ENCODE assay signal across 12 cellular contexts in the genomic region with DNA sequence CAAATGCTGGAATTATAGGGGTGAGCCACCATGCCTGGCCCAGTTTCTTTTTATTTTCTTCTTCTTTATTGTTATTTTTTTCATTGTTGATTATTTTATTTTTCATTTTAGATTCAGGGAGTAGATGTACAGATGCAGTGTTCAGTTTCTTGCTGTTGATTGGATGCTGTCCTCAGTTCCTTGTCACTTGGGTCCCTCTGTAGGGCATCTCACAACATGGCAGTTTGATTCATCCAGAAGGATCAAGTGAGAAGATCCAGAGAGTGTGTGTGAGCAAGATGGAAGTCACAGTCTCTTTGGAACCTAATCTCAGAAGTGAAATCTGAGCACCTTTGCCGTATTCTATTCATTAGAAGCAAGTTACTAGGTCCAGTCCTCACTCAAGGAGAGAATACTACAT. TPM values are rescaled to one million over a fixed set of nuclear protein-coding genes. Genes with fewer than 3 reads are reported as not detected.
DNase-seq lines count a peak whose midpoint lies in the region; TF ChIP-seq lines count a peak whose summit lies in the region.
"Had no signal": no experiment of that assay in that cellular context is flagged by ENCODE, and none has a peak within 500 bp of the region (broad histone marks: within the 10 kb centered on the region; RNA-seq: fewer than 3 reads in every experiment).

No MANE protein-coding gene starts in this region.

- H3K4me1 Mint-ChIP-seq in MCF 10A (ENCODE audit: insufficient read depth, unreplicated experiment), result no peaks in the 10 kb centered on the region
- H3K4me1 Mint-ChIP-seq: B cell had no signal

- no peak overlapping the region for H3K9ac ChIP-seq in mammary epithelial cell (ENCODE audit: insufficient read depth, low read length)

- BruUV-seq in MCF 10A (replicated peaks; lab: Mats Ljungman, UMichigan) (no TSS peak), mammary epithelial cell (replicated peaks; lab: Mats Ljungman, UMichigan) (no TSS peak), OCI-LY7 (replicated peaks; lab: Mats Ljungman, UMichigan) (no TSS peak)

- H3K4me2 ChIP-seq in mammary epithelial cell (ENCODE audit: insufficient read depth, low read depth, low read length) (no peak overlapping the region), OCI-LY7 (ENCODE audit: low read length) (no peak overlapping the region)

- no peak for TF ChIP-seq CTCF in MCF 10A (IDR thresholded peaks at IDR 0.05; ENCODE audit: unreplicated experiment)
- TF ChIP-seq CTCF in mammary epithelial cell (conservative IDR thresholded peaks at IDR 0.05 in 1 of 2, IDR thresholded peaks at IDR 0.05 in 1 of 2; ENCODE audit: extremely low read depth in 1 of 2, insufficient read depth in 1 of 2, low read depth in 1 of 2, low read length in 2 of 2), result no peak
- 0 out of 2 replicates have a peak, but pooled peaks have one; percentile 20 for TF ChIP-seq CTCF in OCI-LY7 (conservative IDR thresholded peaks at IDR 0.05; ENCODE audit: low read length)

- H3K36me3 ChIP-seq in mammary epithelial cell (ENCODE audit: insufficient read depth, low read length) (no peaks in the 10 kb centered on the region), OCI-LY7 (ENCODE audit: insufficient read depth, low read length) (no peaks in the 10 kb centered on the region)

- intact Hi-C loops in MCF 10A (cut with micrococcal nuclease) (no loop called here), mammary epithelial cell (cut with micrococcal nuclease) (loop anchor here (1.0 kb wide), 1 partner anchor 232 kb away; no protein-coding TSS in a partner anchor), OCI-LY7 (cut with micrococcal nuclease; ENCODE audit: unreplicated experiment) (no loop called here)

- H3K9me3 ChIP-seq in mammary epithelial cell (replicated peaks; ENCODE audit: insufficient read depth, low read length) (peaks cover 6% of the 10 kb centered on the region), OCI-LY7 (ENCODE audit: low read length) (no peaks in the 10 kb centered on the region)

- H2AFZ ChIP-seq in mammary epithelial cell (ENCODE audit: low read depth, low read length) (no peak overlapping the region), OCI-LY7 (ENCODE audit: low read length) (no peak overlapping the region)

- no peaks in the 10 kb centered on the region for H3K36me3 Mint-ChIP-seq in MCF 10A (ENCODE audit: insufficient read depth, unreplicated experiment)

- no peaks in the 10 kb centered on the region for H3K9me2 ChIP-seq in OCI-LY7 (ENCODE audit: insufficient read depth, low read length)

- dilution Hi-C loops in mammary epithelial cell (cut with HindIII; ENCODE audit: low sequenced_read_pairs), result no loop called here

- in situ Hi-C loops in mammary epithelial cell (cut with MboI; ENCODE audit: low sequenced_read_pairs in 2 of 2), result no loop called here

- no peak overlapping the region for H3K4me3 Mint-ChIP-seq in MCF 10A (ENCODE audit: unreplicated experiment)
- H3K4me3 Mint-ChIP-seq: activated naive CD4-positive, alpha-beta T cell treated with anti-CD3 and anti-CD28 coated beads for 36 hours; B cell had no signal

- no peaks in the 10 kb centered on the region for H3K4me1 ChIP-seq in mammary epithelial cell (ENCODE audit: insufficient read depth, low read length)
- no peaks in the 10 kb centered on the region for H3K4me1 ChIP-seq in OCI-LY7 (ENCODE audit: insufficient read depth, low read length, poor library complexity, severe bottlenecking)

- no peak overlapping the region for H3K27ac Mint-ChIP-seq in MCF 10A (ENCODE audit: low read depth, unreplicated experiment)
- H3K27ac Mint-ChIP-seq: activated naive CD4-positive, alpha-beta T cell treated with anti-CD3 and anti-CD28 coated beads for 36 hours; B cell had no signal

- H3K4me3 ChIP-seq in mammary epithelial cell (replicated peaks in 1 of 3; ENCODE audit: insufficient read depth in 1 of 3, low read depth in 2 of 3, low read length in 3 of 3), result no peak overlapping the region
- H3K4me3 ChIP-seq in OCI-LY7 (ENCODE audit: low read depth, low read length, poor library complexity, severe bottlenecking), result no peak overlapping the region

- H3K27me3 Mint-ChIP-seq in MCF 10A (ENCODE audit: insufficient read depth, unreplicated experiment), result no peaks in the 10 kb centered on the region
- H3K27me3 Mint-ChIP-seq: B cell had no signal

- POLR2A ChIA-PET in MCF 10A (lab: Yijun Ruan, JAX) (no interaction called here), OCI-LY7 (lab: Charles Lee) (interaction anchor here (0.7 kb wide), 1 partner anchor 579 kb away, joined by 6 read pairs; no protein-coding TSS in a partner anchor)

- peaks cover 3% of the 10 kb centered on the region for H3K9me3 Mint-ChIP-seq in MCF 10A (ENCODE audit: unreplicated experiment)
- H3K9me3 Mint-ChIP-seq: activated naive CD4-positive, alpha-beta T cell treated with anti-CD3 and anti-CD28 coated beads for 36 hours had no signal

- no peaks in the 10 kb centered on the region for H3K79me2 ChIP-seq in mammary epithelial cell (ENCODE audit: insufficient read depth, low read length)
- H3K79me2 ChIP-seq in OCI-LY7 (ENCODE audit: insufficient read depth, low read depth, low read length), result no peaks in the 10 kb centered on the region

- peak; percentile 22 for DNase-seq in MCF 10A (ENCODE audit: unreplicated experiment)
- no peak for DNase-seq in mammary epithelial cell
- DNase-seq in OCI-LY7 (ENCODE audit: low spot score), result no peak
- peak; percentile 15 for DNase-seq in fibroblast of gingiva (ENCODE audit: low read depth)
- DNase-seq in superior temporal gyrus (ENCODE audit: extremely low spot score), result peak; percentile 17
- no peak for DNase-seq in effector CD4-positive, alpha-beta T cell
- DNase-seq in SW 1271 (lab: John Stamatoyannopoulos, UW), result no peak
- no peak for DNase-seq in A172 (ENCODE audit: low spot score)
- DNase-seq: activated naive CD4-positive, alpha-beta T cell treated with anti-CD3 and anti-CD28 coated beads for 36 hours; kidney glomerular epithelial cell; NCI-H2029 treated with DMSO at 0.1 percent for 48 hours had no signal

- WGBS in mammary epithelial cell (ENCODE audit: low coverage, missing lambda C conversion rate), result 75% methylated on average over 1 of the region's 1 CpG

- H3K27ac ChIP-seq in mammary epithelial cell (ENCODE audit: insufficient read depth, low read depth, low read length) (no peak overlapping the region), OCI-LY7 (ENCODE audit: low read depth, low read length, poor library complexity, severe bottlenecking) (no peak overlapping the region)

- H4K20me1 ChIP-seq in mammary epithelial cell (ENCODE audit: insufficient read depth, low read length) (no peaks in the 10 kb centered on the region), OCI-LY7 (ENCODE audit: insufficient read depth, low read length) (no peaks in the 10 kb centered on the region)

- no peaks in the 10 kb centered on the region for H3K27me3 ChIP-seq in mammary epithelial cell (ENCODE audit: insufficient read depth, low read length)

- CTCF ChIA-PET in MCF 10A (lab: Yijun Ruan, JAX) (no interaction called here), mammary epithelial cell (lab: Charles Lee; ENCODE audit: low non-redundant PET) (no interaction called here), OCI-LY7 (lab: Charles Lee; ENCODE audit: unreplicated experiment) (no interaction called here)

RNA-seq across cellular contexts. Expression of gene HMGB3, which starts 20.9 kb away (rescaled TPM):
- total RNA-seq in MCF 10A (2022) (65.8 and 75.3 TPM in 2 replicates), mammary epithelial cell (100 to 1,000 TPM in 1 of 2 donors, 10 to 100 TPM in 1; 58.5 to 114 TPM), OCI-LY7 (2022) (94.3 and 111 TPM in 2 replicates)
- polyA plus RNA-seq in mammary epithelial cell, result 33.0 TPM
- polyA minus RNA-seq in mammary epithelial cell, result 33.2 TPM
- total RNA-seq in OCI-LY7 (2014; rRNA removed; shearing (Covaris generic)), result 28.3 and 53.6 TPM in 2 replicates
- 169 and 198 TPM in 2 replicates for total RNA-seq in A172 (2014; rRNA removed; shearing (Covaris generic))

Comparison
In these comparisons a context has a peak if more than half of its experiments do, and no peak if none do; other contexts are left out.
1. DNase-seq: peak in MCF 10A (single experiment), fibroblast of gingiva (single experiment) and superior temporal gyrus (single experiment); none in mammary epithelial cell (single experiment), OCI-LY7 (single experiment), effector CD4-positive, alpha-beta T cell (single experiment), SW 1271 (0 of 2) and A172 (single experiment).